ENCODE assay signal across 27 cellular contexts in genomic region chr2:122697415-122697814, GRCh38.
"Had no signal": no experiment of that assay in that cellular context is flagged by ENCODE, and none has a peak within 500 bp of the region (broad histone marks: within the 10 kb centered on the region; RNA-seq: fewer than 3 reads in every experiment).

No MANE protein-coding gene starts in this region.

- H3K27me3 ChIP-seq: stomach, suprapubic skin, testis, thyroid gland, tibial artery, tibial nerve, transverse colon, upper lobe of left lung, upper lobe of right lung, uterus, vagina had no signal

- DNase-seq: stimulated activated CD4-positive, alpha-beta T cell treated with anti-CD3 and anti-CD28 coated beads, Interleukin-2, amount 100 ng/mL, for 48 hours; stimulated activated CD4-positive, alpha-beta T cell treated with anti-CD3 and anti-CD28 coated beads, Interleukin-4, amount 100 ng/mL, for 1 hour; stimulated activated CD4-positive, alpha-beta T cell treated with anti-CD3 and anti-CD28 coated beads, Interleukin-4, amount 100 ng/mL, for 24 hours; stimulated activated CD4-positive, alpha-beta T cell treated with anti-CD3 and anti-CD28 coated beads, Interleukin-4, amount 100 ng/mL, for 4 hours; stimulated activated CD8-positive, alpha-beta memory T cell treated with anti-CD3 and anti-CD28 coated beads, Interleukin-4, amount 100 ng/mL, for 48 hours; stimulated activated naive B cell treated with anti-CD40 and anti-IgM and Interleukin-4, amounts not matched to agents 10 μg/mL and 1 μg/mL and 100 μg/mL, for 72 hours; stimulated activated naive CD4-positive, alpha-beta T cell; stimulated activated naive CD4-positive, alpha-beta T cell treated with Interleukin-2 at 50 U/mL for 16 hours; stimulated activated naive CD8-positive, alpha-beta T cell treated with anti-CD3 and anti-CD28 coated beads, Interleukin-15, amount 100 ng/mL, for 72 hours; stimulated activated naive CD8-positive, alpha-beta T cell treated with anti-CD3 and anti-CD28 coated beads, Interleukin-15, Interleukin-2, amounts not matched to agents 100 U/mL and 50 U/mL, for 24 hours; stomach; substantia nigra; testis; thyroid gland; tibial artery; transverse colon; trophoblast cell; upper lobe of left lung; upper lobe of right lung; uterus had no signal

- H3K4me1 ChIP-seq: stomach, suprapubic skin, testis, thyroid gland, tibial artery, tibial nerve, transverse colon, upper lobe of left lung, upper lobe of right lung, uterus, vagina had no signal

- H3K4me3 ChIP-seq: stomach, suprapubic skin, testis, thoracic aorta, thyroid gland, tibial artery, tibial nerve, transverse colon, upper lobe of left lung, upper lobe of right lung, uterus, vagina had no signal

- H3K9me3 ChIP-seq: stomach, suprapubic skin, testis, thoracic aorta, thyroid gland, tibial artery, tibial nerve, transverse colon, upper lobe of left lung, upper lobe of right lung, uterus, vagina had no signal

- H3K27ac ChIP-seq: stomach, suprapubic skin, testis, thoracic aorta, thyroid gland, tibial artery, tibial nerve, transverse colon, upper lobe of left lung, upper lobe of right lung, uterus, vagina had no signal

- FAIRE-seq: urothelium cell line had no signal

- H3K36me3 ChIP-seq: stomach, suprapubic skin, thoracic aorta, thyroid gland, tibial artery, tibial nerve, transverse colon, upper lobe of left lung, upper lobe of right lung, uterus, vagina had no signal

- ATAC-seq: stimulated activated effector memory CD8-positive, alpha-beta T cell treated with anti-CD3 and anti-CD28 coated beads, Interleukin-12 subunit alpha, Interleukin-12 subunit beta, amount 100 ng/mL, for 72 hours; stimulated activated memory B cell treated with anti-CD40 and anti-IgM and Interleukin-4, amounts not matched to agents 10 μg/mL and 1 μg/mL and 100 μg/mL, for 72 hours; stimulated activated naive B cell treated with anti-CD40 and anti-IgM and Interleukin-4, amounts not matched to agents 10 μg/mL and 1 μg/mL and 100 μg/mL, for 72 hours; stimulated activated naive CD8-positive, alpha-beta T cell treated with anti-CD3 and anti-CD28 coated beads, Interleukin-15, amount 100 ng/mL, for 72 hours; stimulated activated naive CD8-positive, alpha-beta T cell treated with anti-CD3 and anti-CD28 coated beads, Interleukin-15, Interleukin-2, amounts not matched to agents 100 U/mL and 50 U/mL, for 24 hours; upper lobe of right lung had no signal
